In genomic region chr10:30825495-30825894, GRCh38 we compare ENCODE assay signal across 20 cellular contexts.
"Had no signal": no experiment of that assay in that cellular context is flagged by ENCODE, and none has a peak within 500 bp of the region (broad histone marks: within the 10 kb centered on the region; RNA-seq: fewer than 3 reads in every experiment).

No MANE protein-coding gene starts in this region.

- DNase-seq: effector memory CD8-positive, alpha-beta T cell; immature natural killer cell; left cardiac atrium; left ventricle myocardium inferior; lower lobe of right lung; naive thymus-derived CD4-positive, alpha-beta T cell; posterior cingulate gyrus; stimulated activated naive CD4-positive, alpha-beta T cell; stomach; substantia nigra; transverse colon had no signal

- H3K36me3 ChIP-seq: esophagus muscularis mucosa, gastroesophageal sphincter, left ventricle myocardium inferior, lower lobe of right lung, neutrophil, right atrium auricular region, sigmoid colon, stomach, thoracic aorta, transverse colon had no signal

- H3K4me1 Mint-ChIP-seq: immature natural killer cell, memory B cell had no signal

- H3K9me3 ChIP-seq: esophagus muscularis mucosa, gastroesophageal sphincter, left ventricle myocardium inferior, lower lobe of right lung, neutrophil, right atrium auricular region, sigmoid colon, stomach, thoracic aorta, transverse colon had no signal

- H3K4me3 ChIP-seq: esophagus muscularis mucosa, gastroesophageal sphincter, left ventricle myocardium inferior, lower lobe of right lung, right atrium auricular region, sigmoid colon, skin epidermis, stomach, thoracic aorta, transverse colon had no signal

- H3K27ac ChIP-seq: epithelial cell of prostate, esophagus muscularis mucosa, gastroesophageal sphincter, left ventricle myocardium inferior, lower lobe of right lung, neutrophil, right atrium auricular region, sigmoid colon, skin epidermis, stomach, thoracic aorta, transverse colon had no signal

- H3K9me3 Mint-ChIP-seq: effector memory CD8-positive, alpha-beta T cell; immature natural killer cell; memory B cell had no signal

- H3K27me3 ChIP-seq: esophagus muscularis mucosa, neutrophil, right atrium auricular region, sigmoid colon, stomach, transverse colon had no signal

- H3K27ac Mint-ChIP-seq: effector memory CD8-positive, alpha-beta T cell; immature natural killer cell; memory B cell; naive thymus-derived CD4-positive, alpha-beta T cell had no signal

- H3K4me3 Mint-ChIP-seq: effector memory CD8-positive, alpha-beta T cell; immature natural killer cell; memory B cell; naive thymus-derived CD4-positive, alpha-beta T cell had no signal

- ATAC-seq: effector memory CD8-positive, alpha-beta T cell; gastroesophageal sphincter; left cardiac atrium; lower lobe of right lung; naive thymus-derived CD4-positive, alpha-beta T cell had no signal

- H3K36me3 Mint-ChIP-seq: immature natural killer cell, memory B cell had no signal
